In the genomic region with DNA sequence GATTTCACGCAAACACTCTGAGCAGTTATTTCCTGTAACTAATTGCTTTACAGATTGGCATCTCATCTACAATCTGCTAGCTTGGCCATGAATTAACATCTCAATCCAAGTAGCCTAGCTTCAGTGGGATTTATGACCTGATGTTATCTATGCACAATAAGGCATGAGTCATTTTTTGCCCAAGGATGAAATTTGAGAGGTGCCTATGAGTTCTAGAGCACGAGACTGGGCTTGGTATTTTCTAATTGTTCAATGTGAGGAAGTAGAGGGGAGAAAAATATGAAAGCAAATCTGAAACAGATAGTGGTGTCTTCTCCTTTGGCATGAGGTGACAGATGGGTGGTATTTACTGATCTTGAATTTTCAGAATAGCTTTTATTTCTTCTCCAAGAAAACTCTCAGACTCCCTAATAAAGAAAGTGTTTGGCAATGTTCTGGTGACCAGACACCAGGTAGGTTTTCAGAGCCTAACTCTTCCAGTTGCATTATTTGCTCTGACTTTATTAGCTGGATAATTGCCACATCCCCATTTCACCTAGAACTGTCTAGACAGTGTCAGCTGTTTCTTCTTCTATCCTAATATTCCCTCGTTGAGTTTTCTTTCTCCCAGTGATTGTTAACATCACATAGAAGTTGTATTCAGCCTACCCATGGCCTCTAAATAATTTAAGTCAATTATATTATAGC, we compare ENCODE assay signal across 12 cellular contexts.
DNase-seq lines count a peak whose midpoint lies in the region; ATAC-seq and TF ChIP-seq lines count a peak whose summit lies in the region.
"Had no signal": no experiment of that assay in that cellular context is flagged by ENCODE, and none has a peak within 500 bp of the region (broad histone marks: within the 10 kb centered on the region; RNA-seq: fewer than 3 reads in every experiment).

No MANE protein-coding gene starts in this region.

- H3K4me3 ChIP-seq in BJ (ENCODE audit: low read depth, low read length): no peak overlapping the region
- H3K4me3 ChIP-seq in fibroblast of pulmonary artery (replicated peaks; ENCODE audit: low read depth, low read length): no peak overlapping the region
- no peak overlapping the region for H3K4me3 ChIP-seq in GM23338
- no peak overlapping the region for H3K4me3 ChIP-seq in stomach
- H3K4me3 ChIP-seq: lung, suprapubic skin had no signal

- no peaks in the 10 kb centered on the region for H3K79me2 ChIP-seq in GM23338 (replicated peaks; ENCODE audit: insufficient read depth)

- no peaks in the 10 kb centered on the region for H3K4me1 ChIP-seq in GM23338 (ENCODE audit: insufficient read depth)
- no peaks in the 10 kb centered on the region for H3K4me1 ChIP-seq in stomach

- no peak for ATAC-seq in GM23338

- H3K36me3 ChIP-seq in BJ (ENCODE audit: control insufficient read depth, insufficient read depth, low read length) (no peaks in the 10 kb centered on the region), GM23338 (ENCODE audit: insufficient read depth) (no peaks in the 10 kb centered on the region), stomach (peaks cover 0 to 24% (median 17%) of the 10 kb centered on the region in 4 donors)
- H3K36me3 ChIP-seq: suprapubic skin had no signal

- H3K27me3 ChIP-seq in BJ (ENCODE audit: control insufficient read depth, insufficient read depth, low read length) (peaks cover 3% of the 10 kb centered on the region; the same call in 1 of the 2 replicates), GM23338 (ENCODE audit: insufficient read depth) (no peaks in the 10 kb centered on the region), stomach (no peaks in the 10 kb centered on the region)
- H3K27me3 ChIP-seq: suprapubic skin had no signal

- H4K20me1 ChIP-seq in GM23338 (replicated peaks; ENCODE audit: insufficient read depth): no peaks in the 10 kb centered on the region

- H3K36me3 Mint-ChIP-seq in GM23338 (ENCODE audit: low read depth): no peaks in the 10 kb centered on the region

- H3K4me1 Mint-ChIP-seq in GM23338: no peaks in the 10 kb centered on the region

- H3K9me3 ChIP-seq in stomach: no peaks in the 10 kb centered on the region
- H3K9me3 ChIP-seq: suprapubic skin had no signal

- H3K9me3 Mint-ChIP-seq in GM23338: no peaks in the 10 kb centered on the region
- H3K9me3 Mint-ChIP-seq: CD4-positive, alpha-beta T cell had no signal

- peak; percentile 55 for DNase-seq in BJ (ENCODE audit: low read depth)
- DNase-seq in RWPE1 (ENCODE audit: low spot score): peak; percentile 82
- peak; percentile 16 for DNase-seq in fibroblast of pulmonary artery (ENCODE audit: low read depth)
- DNase-seq in GM23338 (ENCODE audit: low spot score): no peak
- DNase-seq in HUDEP-2 (lab: John Stamatoyannopoulos, UW; ENCODE audit: unreplicated experiment in 76 of 76): no peak
- DNase-seq in stomach: no peak
- DNase-seq in activated T-cell treated with anti-CD3 and anti-CD28 coated beads, Interleukin-2, amount 50 U/mL, for 48 hours: no peak
- DNase-seq: CD4-positive, alpha-beta T cell; stimulated activated CD4-positive, alpha-beta T cell treated with anti-CD3 and anti-CD28 coated beads, Interleukin-12 subunit alpha, Interleukin-12 subunit beta, amount 100 ng/mL, for 4 hours had no signal

- intact Hi-C loops in stomach (cut with DNase I; ENCODE audit: low total_unique reads): no loop called here

- no peaks in the 10 kb centered on the region for H3K27me3 Mint-ChIP-seq in GM23338 (ENCODE audit: insufficient read depth, low read depth, poor library complexity)

- WGBS in stomach, 5 donors: 55 to 67% (median 58%) methylated on average over 3 of the region's 3 CpGs

- no peak overlapping the region for H3K4me3 Mint-ChIP-seq in GM23338
- H3K4me3 Mint-ChIP-seq: CD4-positive, alpha-beta T cell had no signal

- CTCF ChIA-PET in BJ (lab: Yijun Ruan, JAX): interaction anchor here (1.1 to 3.6 kb wide), 6 partner anchors 10 to 130 kb away, joined by 3 to 13 read pairs (median 4); no protein-coding TSS in a partner anchor
- CTCF ChIA-PET in RWPE1 (lab: Yijun Ruan, JAX): interaction anchor here (0.6 to 1.7 kb wide), 3 partner anchors 39 to 623 kb away, joined by 3 to 5 read pairs (median 3); no protein-coding TSS in a partner anchor

- TF ChIP-seq CTCF in BJ (IDR thresholded peaks at IDR 0.05; ENCODE audit: insufficient read depth, low read depth, low read length) (no peak), RWPE1 (conservative IDR thresholded peaks at IDR 0.05; ENCODE audit: low read depth) (no peak), fibroblast of pulmonary artery (IDR thresholded peaks at IDR 0.05; ENCODE audit: low read length, missing control alignments) (no peak), GM23338 (conservative IDR thresholded peaks at IDR 0.05; ENCODE audit: low read depth in 2 of 2) (no peak), stomach (IDR thresholded peaks at IDR 0.05) (no peak)

- H2AFZ ChIP-seq in GM23338: no peak overlapping the region

- POLR2A ChIA-PET in BJ (lab: Charles Lee): interaction anchor here (0.7 kb wide), 1 partner anchor 79 kb away, joined by 3 read pairs; no protein-coding TSS in a partner anchor
- POLR2A ChIA-PET in RWPE1 (lab: Yijun Ruan, JAX; ENCODE audit: low non-redundant PET): interaction anchor here (0.5 kb wide), 1 partner anchor 106 kb away, joined by 3 read pairs; no protein-coding TSS in a partner anchor

- no peak overlapping the region for H3K27ac ChIP-seq in RWPE1
- H3K27ac ChIP-seq in GM23338 (ENCODE audit: low read depth): no peak overlapping the region
- H3K27ac ChIP-seq in stomach: no peak overlapping the region
- H3K27ac ChIP-seq: suprapubic skin had no signal

- TF ChIP-seq RAD21 in Ishikawa (IDR thresholded peaks at IDR 0.05; ENCODE audit: low read depth): no peak

- peaks cover 4% of the 10 kb centered on the region; the same call in 1 of the 2 replicates for H3K9me2 ChIP-seq in GM23338 (ENCODE audit: insufficient read depth)

- H3K4me2 ChIP-seq in GM23338: no peak overlapping the region

- TF ChIP-seq POLR2A in stomach (IDR thresholded peaks at IDR 0.05): no peak

- no peaks in the 10 kb centered on the region for H3F3A ChIP-seq in GM23338 (replicated peaks; ENCODE audit: low read depth)

- TF ChIP-seq EP300 in Ishikawa (IDR thresholded peaks at IDR 0.05; ENCODE audit: borderline replicate concordance): no peak; the same call in 1 of the 2 replicates
- TF ChIP-seq EP300 in stomach (IDR thresholded peaks at IDR 0.05): no peak

- H3K27ac Mint-ChIP-seq in GM23338: no peak overlapping the region
- H3K27ac Mint-ChIP-seq: CD4-positive, alpha-beta T cell had no signal

TF ChIP-seq in Ishikawa, 13 proteins besides CTCF, POLR2A, EP300 and RAD21 (continues in another document):
- TF ChIP-seq, protein P1, sequence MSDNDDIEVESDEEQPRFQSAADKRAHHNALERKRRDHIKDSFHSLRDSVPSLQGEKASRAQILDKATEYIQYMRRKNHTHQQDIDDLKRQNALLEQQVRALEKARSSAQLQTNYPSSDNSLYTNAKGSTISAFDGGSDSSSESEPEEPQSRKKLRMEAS (IDR thresholded peaks at IDR 0.05): no peak
- TF ChIP-seq TCF12 (IDR thresholded peaks at IDR 0.05; ENCODE audit: low read depth) (0 out of 2 replicates have a peak, but pooled peaks have one; percentile 29), FOXM1 (IDR thresholded peaks at IDR 0.05; ENCODE audit: borderline replicate concordance, low read depth) (no peak), CREB1 (IDR thresholded peaks at IDR 0.05; ENCODE audit: low read depth) (no peak), TEAD4 (IDR thresholded peaks at IDR 0.05) (peak; percentile 26; the same call in 1 of the 2 replicates), EGR1 (IDR thresholded peaks at IDR 0.05) (no peak), YY1 (IDR thresholded peaks at IDR 0.05; ENCODE audit: low read depth) (no peak), ZBTB7A (IDR thresholded peaks at IDR 0.05; ENCODE audit: low read depth) (no peak), NFIC (IDR thresholded peaks at IDR 0.05) (0 out of 2 replicates have a peak, but pooled peaks have one; percentile 12)
- TF ChIP-seq, protein P2, sequence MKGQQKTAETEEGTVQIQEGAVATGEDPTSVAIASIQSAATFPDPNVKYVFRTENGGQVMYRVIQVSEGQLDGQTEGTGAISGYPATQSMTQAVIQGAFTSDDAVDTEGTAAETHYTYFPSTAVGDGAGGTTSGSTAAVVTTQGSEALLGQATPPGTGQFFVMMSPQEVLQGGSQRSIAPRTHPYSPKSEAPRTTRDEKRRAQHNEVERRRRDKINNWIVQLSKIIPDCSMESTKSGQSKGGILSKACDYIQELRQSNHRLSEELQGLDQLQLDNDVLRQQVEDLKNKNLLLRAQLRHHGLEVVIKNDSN (IDR thresholded peaks at IDR 0.05): no peak

TF ChIP-seq in GM23338, 12 proteins besides CTCF, POLR2A, EP300 and RAD21 (continues in another document):
- no peak for TF ChIP-seq CREB1 (CRISPR knock-in tag; IDR thresholded peaks at IDR 0.05; ENCODE audit: low read depth)
- TF ChIP-seq, protein P3, sequence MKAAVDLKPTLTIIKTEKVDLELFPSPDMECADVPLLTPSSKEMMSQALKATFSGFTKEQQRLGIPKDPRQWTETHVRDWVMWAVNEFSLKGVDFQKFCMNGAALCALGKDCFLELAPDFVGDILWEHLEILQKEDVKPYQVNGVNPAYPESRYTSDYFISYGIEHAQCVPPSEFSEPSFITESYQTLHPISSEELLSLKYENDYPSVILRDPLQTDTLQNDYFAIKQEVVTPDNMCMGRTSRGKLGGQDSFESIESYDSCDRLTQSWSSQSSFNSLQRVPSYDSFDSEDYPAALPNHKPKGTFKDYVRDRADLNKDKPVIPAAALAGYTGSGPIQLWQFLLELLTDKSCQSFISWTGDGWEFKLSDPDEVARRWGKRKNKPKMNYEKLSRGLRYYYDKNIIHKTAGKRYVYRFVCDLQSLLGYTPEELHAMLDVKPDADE (IDR thresholded peaks at IDR 0.05): no peak

Comparison
In these comparisons a context has a peak if more than half of its experiments do, and no peak if none do; other contexts are left out.
1. DNase-seq: peak in BJ (single experiment), RWPE1 (single experiment) and fibroblast of pulmonary artery (single experiment); none in GM23338 (single experiment), HUDEP-2 (0 of 76), stomach (single experiment) and activated T-cell treated with anti-CD3 and anti-CD28 coated beads, Interleukin-2, amount 50 U/mL, for 48 hours (0 of 2).